ENCODE assay signal across 30 cellular contexts in genomic region chr14:71148627-71149026, GRCh38.
"Had no signal": no experiment of that assay in that cellular context is flagged by ENCODE, and none has a peak within 500 bp of the region (broad histone marks: within the 10 kb centered on the region; RNA-seq: fewer than 3 reads in every experiment).

No MANE protein-coding gene starts in this region.

- H3K4me1 ChIP-seq: colonic mucosa, gastrocnemius medialis, left ventricle myocardium inferior, right atrium auricular region had no signal

- H2AFZ ChIP-seq: hepatocyte had no signal

- H3K4me2 ChIP-seq: hepatocyte, smooth muscle cell had no signal

- H3K79me2 ChIP-seq: hepatocyte had no signal

- H3K27ac ChIP-seq: adrenal gland, cardiac muscle cell, colonic mucosa, gastrocnemius medialis, hepatocyte, left ventricle myocardium inferior, right atrium auricular region, tibial nerve had no signal

- DNase-seq: activated CD4-positive, alpha-beta T cell treated with anti-CD3 and anti-CD28 coated beads, Interleukin-2, amount 10 ng/mL, durations not matched to agents 7 days and 5 days; activated CD4-positive, CD25-positive, alpha-beta regulatory T cell treated with anti-CD3 and anti-CD28 coated beads, Interleukin-2, amount 50 U/mL, for 72 hours; activated T-cell treated with anti-CD3 and anti-CD28 coated beads for 4 hours; adrenal gland; aorta; cerebellar nuclear complex; colonic mucosa; effector memory CD8-positive, alpha-beta T cell; erythroblast; gastrocnemius medialis; glutamatergic neuron; islet precursor cell; left ventricle myocardium inferior; mesendoderm; mucosa of descending colon; stimulated activated CD4-positive, alpha-beta T cell treated with anti-CD3 and anti-CD28 coated beads, Interleukin-1b, Interleukin-23, amount 100 ng/mL, for 48 hours; stimulated activated CD4-positive, alpha-beta T cell treated with anti-CD3 and anti-CD28 coated beads, Interleukin-4, amount 100 ng/mL, for 4 hours; stimulated activated CD8-positive, alpha-beta memory T cell treated with anti-CD3 and anti-CD28 coated beads, Interleukin-4, amount 100 ng/mL, for 48 hours; stimulated activated naive B cell treated with anti-CD40 and anti-IgM and Interleukin-4, amounts not matched to agents 10 μg/mL and 1 μg/mL and 100 μg/mL, for 72 hours; T-helper 17 cell; T1000 had no signal

- H3K4me3 Mint-ChIP-seq: activated CD4-positive, alpha-beta T cell treated with anti-CD3 and anti-CD28 coated beads, Interleukin-2, amount 10 ng/mL, durations not matched to agents 7 days and 5 days; activated naive CD4-positive, alpha-beta T cell treated with anti-CD3 and anti-CD28 coated beads, Interleukin-2, amount 50 U/mL, for 24 hours; brain; effector memory CD8-positive, alpha-beta T cell; natural killer cell treated with Interleukin-12 subunit alpha and Interleukin-12 subunit beta and Interleukin-15 and Interleukin-18, amount 100 ng/mL, for 72 hours; stimulated activated naive B cell treated with anti-CD40 and anti-IgM and Interleukin-4, amounts not matched to agents 10 μg/mL and 1 μg/mL and 100 μg/mL, for 72 hours; T-helper 17 cell had no signal

- H3K4me3 ChIP-seq: adrenal gland, cardiac muscle cell, colonic mucosa, gastrocnemius medialis, hepatocyte, left ventricle myocardium inferior, lung, mucosa of descending colon, right atrium auricular region, smooth muscle cell, tibial nerve had no signal

- H3K36me3 ChIP-seq: adrenal gland, cardiac muscle cell, colonic mucosa, gastrocnemius medialis, left ventricle myocardium inferior, right atrium auricular region, tibial nerve had no signal

- H3K9me3 ChIP-seq: adrenal gland, colonic mucosa, gastrocnemius medialis had no signal

- ATAC-seq: effector memory CD8-positive, alpha-beta T cell; gastrocnemius medialis; mucosa of descending colon; natural killer cell treated with Interleukin-12 subunit alpha and Interleukin-12 subunit beta and Interleukin-15 and Interleukin-18, amount 100 ng/mL, for 72 hours; stimulated activated naive B cell treated with anti-CD40 and anti-IgM and Interleukin-4, amounts not matched to agents 10 μg/mL and 1 μg/mL and 100 μg/mL, for 72 hours; T-helper 17 cell had no signal

- H3K36me3 Mint-ChIP-seq: brain had no signal

- H3K27me3 Mint-ChIP-seq: activated CD4-positive, alpha-beta T cell treated with anti-CD3 and anti-CD28 coated beads, Interleukin-2, amount 10 ng/mL, durations not matched to agents 7 days and 5 days; activated naive CD4-positive, alpha-beta T cell treated with anti-CD3 and anti-CD28 coated beads, Interleukin-2, amount 50 U/mL, for 24 hours; effector memory CD8-positive, alpha-beta T cell; natural killer cell treated with Interleukin-12 subunit alpha and Interleukin-12 subunit beta and Interleukin-15 and Interleukin-18, amount 100 ng/mL, for 72 hours; stimulated activated naive B cell treated with anti-CD40 and anti-IgM and Interleukin-4, amounts not matched to agents 10 μg/mL and 1 μg/mL and 100 μg/mL, for 72 hours; T-helper 17 cell had no signal

- H3K4me1 Mint-ChIP-seq: activated naive CD4-positive, alpha-beta T cell treated with anti-CD3 and anti-CD28 coated beads, Interleukin-2, amount 50 U/mL, for 24 hours; T-helper 17 cell had no signal

- H3K27ac Mint-ChIP-seq: activated CD4-positive, alpha-beta T cell treated with anti-CD3 and anti-CD28 coated beads, Interleukin-2, amount 10 ng/mL, durations not matched to agents 7 days and 5 days; activated naive CD4-positive, alpha-beta T cell treated with anti-CD3 and anti-CD28 coated beads, Interleukin-2, amount 50 U/mL, for 24 hours; brain; effector memory CD8-positive, alpha-beta T cell; stimulated activated naive B cell treated with anti-CD40 and anti-IgM and Interleukin-4, amounts not matched to agents 10 μg/mL and 1 μg/mL and 100 μg/mL, for 72 hours; T-helper 17 cell had no signal

- H3K27me3 ChIP-seq: adrenal gland, cardiac muscle cell, colonic mucosa, gastrocnemius medialis, hepatocyte, right atrium auricular region, tibial nerve had no signal
